In the genomic region with DNA sequence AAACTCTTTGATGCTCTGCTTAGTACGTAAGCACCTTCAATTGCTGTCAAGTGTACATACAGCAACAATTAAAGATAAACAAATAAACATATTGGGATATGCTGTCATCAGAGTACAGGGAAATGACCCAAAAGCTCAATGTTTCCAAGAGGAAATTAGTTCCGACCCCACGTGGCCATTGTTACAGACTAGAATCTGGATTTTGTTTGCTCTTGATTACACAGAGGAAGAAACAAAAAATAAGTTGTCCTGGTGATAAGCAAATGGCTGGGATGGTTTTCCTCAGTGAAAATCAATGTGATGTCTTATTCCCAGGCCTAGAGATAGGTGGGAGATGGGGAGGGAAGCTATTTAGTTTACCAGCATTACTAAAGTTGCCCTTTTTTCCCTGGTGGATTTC, we compare ENCODE assay signal across 31 cellular contexts.
"Had no signal": no experiment of that assay in that cellular context is flagged by ENCODE, and none has a peak within 500 bp of the region (broad histone marks: within the 10 kb centered on the region; RNA-seq: fewer than 3 reads in every experiment).

No MANE protein-coding gene starts in this region.

- H3K4me1 ChIP-seq: adrenal gland, body of pancreas had no signal

- DNase-seq: activated B cell treated with CpG ODN at 0.5 μM for 24 hours; activated CD4-positive, alpha-beta T cell treated with anti-CD3 and anti-CD28 coated beads for 48 hours; activated CD4-positive, alpha-beta T cell treated with anti-CD3 and anti-CD28 coated beads, Interleukin-2, amount 50 U/mL, for 1 hour; activated CD4-positive, alpha-beta T cell treated with anti-CD3 and anti-CD28 coated beads, Interleukin-2, amount 50 U/mL, for 48 hours; activated CD8-positive, alpha-beta memory T cell treated with anti-CD3 and anti-CD28 coated beads, Interleukin-2, amount 10 ng/mL, durations not matched to agents 7 days and 5 days; activated CD8-positive, alpha-beta memory T cell treated with anti-CD3 and anti-CD28 coated beads, Interleukin-2, amount 50 U/mL, for 4 hours; activated CD8-positive, alpha-beta T cell treated with anti-CD3 and anti-CD28 coated beads, Interleukin-2, amount 10 ng/mL, durations not matched to agents 7 days and 5 days; activated effector memory CD4-positive, alpha-beta T cell treated with anti-CD3 and anti-CD28 coated beads, Interleukin-2, amount 50 U/mL, for 16 hours; activated naive CD4-positive, alpha-beta T cell treated with anti-CD3 and anti-CD28 coated beads for 36 hours; activated naive CD8-positive, alpha-beta T cell treated with anti-CD3 and anti-CD28 coated beads for 36 hours; activated naive CD8-positive, alpha-beta T cell treated with anti-CD3 and anti-CD28 coated beads, Interleukin-2, amount 50 U/mL, for 24 hours; activated T-cell treated with anti-CD3 and anti-CD28 coated beads, Interleukin-2, amount 50 U/mL, for 1 hour; activated T-cell treated with anti-CD3 and anti-CD28 coated beads, Interleukin-2, amount 50 U/mL, for 48 hours; adrenal gland; amygdala; aorta; body of pancreas; caudate nucleus; cortex of kidney; effector CD8-positive, alpha-beta T cell; erythroblast; foreskin fibroblast; glutamatergic neuron; heart left ventricle; T1000; WERI-Rb-1 had no signal

- H3K27me3 Mint-ChIP-seq: activated naive CD8-positive, alpha-beta T cell treated with anti-CD3 and anti-CD28 coated beads for 36 hours had no signal

- H3K27me3 ChIP-seq: adrenal gland, body of pancreas, esophagus muscularis mucosa, heart left ventricle had no signal

- H3K4me3 Mint-ChIP-seq: activated B cell treated with CpG ODN at 0.5 μM for 24 hours; activated CD8-positive, alpha-beta memory T cell treated with anti-CD3 and anti-CD28 coated beads, Interleukin-2, amount 10 ng/mL, durations not matched to agents 7 days and 5 days; activated CD8-positive, alpha-beta T cell treated with anti-CD3 and anti-CD28 coated beads, Interleukin-2, amount 10 ng/mL, durations not matched to agents 7 days and 5 days; activated naive CD4-positive, alpha-beta T cell treated with anti-CD3 and anti-CD28 coated beads for 36 hours; activated naive CD4-positive, alpha-beta T cell treated with anti-CD3 and anti-CD28 coated beads, Interleukin-2, amount 50 U/mL, for 24 hours; activated naive CD8-positive, alpha-beta T cell treated with anti-CD3 and anti-CD28 coated beads for 36 hours; activated naive CD8-positive, alpha-beta T cell treated with anti-CD3 and anti-CD28 coated beads, Interleukin-2, amount 50 U/mL, for 24 hours; activated T-helper 1 cell treated with anti-CD3 and anti-CD28 coated beads, Interleukin-12 subunit alpha, Interleukin-12 subunit beta, Interleukin-2, Interleukin-4 antibody, amounts not matched to agents 30 ng/mL and 10 ng/mL and 1 ng/mL, durations not matched to agents 14 hours and 24 hours and 36 hours; T-helper 1 cell treated with Interleukin-12 subunit alpha and Interleukin-12 subunit beta and Interleukin-4 antibody, amounts not matched to agents 30 μg/mL and 1 μg/mL, for 36 hours had no signal

- H3K27ac ChIP-seq: adrenal gland, body of pancreas, esophagus muscularis mucosa, heart left ventricle, WERI-Rb-1 had no signal

- H3K27ac Mint-ChIP-seq: activated B cell treated with CpG ODN at 0.5 μM for 24 hours; activated CD8-positive, alpha-beta memory T cell treated with anti-CD3 and anti-CD28 coated beads, Interleukin-2, amount 10 ng/mL, durations not matched to agents 7 days and 5 days; activated CD8-positive, alpha-beta T cell treated with anti-CD3 and anti-CD28 coated beads, Interleukin-2, amount 10 ng/mL, durations not matched to agents 7 days and 5 days; activated naive CD4-positive, alpha-beta T cell treated with anti-CD3 and anti-CD28 coated beads for 36 hours; activated naive CD4-positive, alpha-beta T cell treated with anti-CD3 and anti-CD28 coated beads, Interleukin-2, amount 50 U/mL, for 24 hours; activated naive CD8-positive, alpha-beta T cell treated with anti-CD3 and anti-CD28 coated beads for 36 hours; activated naive CD8-positive, alpha-beta T cell treated with anti-CD3 and anti-CD28 coated beads, Interleukin-2, amount 50 U/mL, for 24 hours; activated T-helper 1 cell treated with anti-CD3 and anti-CD28 coated beads, Interleukin-12 subunit alpha, Interleukin-12 subunit beta, Interleukin-2, Interleukin-4 antibody, amounts not matched to agents 30 ng/mL and 10 ng/mL and 1 ng/mL, durations not matched to agents 14 hours and 24 hours and 36 hours; activated T-helper 2 cell treated with anti-CD3 and anti-CD28 coated beads, Interferon-gamma antibody, Interleukin-2, Interleukin-4, amounts not matched to agents 10 μg/mL and 5 μg/mL and 100 μg/mL, durations not matched to agents 14 hours and 24 hours and 36 hours; T-helper 1 cell treated with Interleukin-12 subunit alpha and Interleukin-12 subunit beta and Interleukin-4 antibody, amounts not matched to agents 30 μg/mL and 1 μg/mL, for 36 hours had no signal

- H3K9me3 Mint-ChIP-seq: activated naive CD8-positive, alpha-beta T cell treated with anti-CD3 and anti-CD28 coated beads for 36 hours; activated T-helper 1 cell treated with anti-CD3 and anti-CD28 coated beads, Interleukin-12 subunit alpha, Interleukin-12 subunit beta, Interleukin-2, Interleukin-4 antibody, amounts not matched to agents 30 ng/mL and 10 ng/mL and 1 ng/mL, durations not matched to agents 14 hours and 24 hours and 36 hours; activated T-helper 2 cell treated with anti-CD3 and anti-CD28 coated beads, Interferon-gamma antibody, Interleukin-2, Interleukin-4, amounts not matched to agents 10 μg/mL and 5 μg/mL and 100 μg/mL, durations not matched to agents 14 hours and 24 hours and 36 hours; T-helper 1 cell treated with Interleukin-12 subunit alpha and Interleukin-12 subunit beta and Interleukin-4 antibody, amounts not matched to agents 30 μg/mL and 1 μg/mL, for 36 hours had no signal

- H3K9me3 ChIP-seq: adrenal gland, body of pancreas, esophagus muscularis mucosa, heart left ventricle had no signal

- H3K36me3 ChIP-seq: adrenal gland, esophagus muscularis mucosa, heart left ventricle, WERI-Rb-1 had no signal

- H3K36me3 Mint-ChIP-seq: activated CD8-positive, alpha-beta memory T cell treated with anti-CD3 and anti-CD28 coated beads, Interleukin-2, amount 10 ng/mL, durations not matched to agents 7 days and 5 days; activated naive CD8-positive, alpha-beta T cell treated with anti-CD3 and anti-CD28 coated beads for 36 hours had no signal

- H3K4me3 ChIP-seq: adrenal gland, body of pancreas, esophagus muscularis mucosa, heart left ventricle had no signal

- H3K4me1 Mint-ChIP-seq: activated B cell treated with CpG ODN at 0.5 μM for 24 hours; activated CD8-positive, alpha-beta memory T cell treated with anti-CD3 and anti-CD28 coated beads, Interleukin-2, amount 10 ng/mL, durations not matched to agents 7 days and 5 days; activated naive CD4-positive, alpha-beta T cell treated with anti-CD3 and anti-CD28 coated beads, Interleukin-2, amount 50 U/mL, for 24 hours; activated naive CD8-positive, alpha-beta T cell treated with anti-CD3 and anti-CD28 coated beads for 36 hours; activated naive CD8-positive, alpha-beta T cell treated with anti-CD3 and anti-CD28 coated beads, Interleukin-2, amount 50 U/mL, for 24 hours had no signal
